ENCODE assay signal across 19 cellular contexts in genomic region chr12:51225800-51226199, GRCh38. TPM values are rescaled to one million over a fixed set of nuclear protein-coding genes. Genes with fewer than 3 reads are reported as not detected.
DNase-seq lines count a peak whose midpoint lies in the region; TF ChIP-seq lines count a peak whose summit lies in the region.
"Had no signal": no experiment of that assay in that cellular context is flagged by ENCODE, and none has a peak within 500 bp of the region (broad histone marks: within the 10 kb centered on the region; RNA-seq: fewer than 3 reads in every experiment).

No MANE protein-coding gene starts in this region.

- no TSS peak for BruUV-seq in A673 (replicated peaks; lab: Mats Ljungman, UMichigan)

- H3K27me3 Mint-ChIP-seq in brain (no peaks in the 10 kb centered on the region), neural progenitor cell (ENCODE audit: insufficient read depth, low read depth) (peaks cover 2% of the 10 kb centered on the region), CD14-positive monocyte (ENCODE audit: low read depth in 3 of 3) (peaks cover 0 to 3% (median 1%) of the 10 kb centered on the region in 3 donors)

- H3K36me3 Mint-ChIP-seq in brain (no peaks in the 10 kb centered on the region), neural progenitor cell (no peaks in the 10 kb centered on the region), CD14-positive monocyte (no peaks in the 10 kb centered on the region)

- H4K20me1 ChIP-seq in neural progenitor cell (ENCODE audit: low read depth) = no peaks in the 10 kb centered on the region

- H3K4me3 Mint-ChIP-seq in brain (peak overlapping the region; percentile 39 to 81 (median 63)), neural progenitor cell (peak overlapping the region; percentile 39), CD14-positive monocyte (no peak overlapping the region)
- H3K4me3 Mint-ChIP-seq: CD4-positive, CD25-positive, alpha-beta regulatory T cell; CD8-positive, alpha-beta T cell; GM23338; H9 had no signal

- TF ChIP-seq CTCF in A673 (conservative IDR thresholded peaks at IDR 0.05; ENCODE audit: low read depth, low read length) = no peak
- TF ChIP-seq CTCF in brain (conservative IDR thresholded peaks at IDR 0.05) = no peak
- no peak for TF ChIP-seq CTCF in neural progenitor cell (IDR thresholded peaks at IDR 0.05)
- TF ChIP-seq CTCF in CD14-positive monocyte (IDR thresholded peaks at IDR 0.05) = no peak

- H3K79me2 ChIP-seq in neural progenitor cell (ENCODE audit: low read depth) = no peaks in the 10 kb centered on the region

- intact Hi-C loops in A673 (cut with micrococcal nuclease; ENCODE audit: unreplicated experiment) = no loop called here
- intact Hi-C loops in CD14-positive monocyte (cut with micrococcal nuclease) = no loop called here

- DNase-seq in A673 (ENCODE audit: low spot score) (peak; percentile 41), SK-N-MC (ENCODE audit: low read depth, low spot score) (peak; percentile 76), neural progenitor cell (ENCODE audit: low spot score) (no peak), Ammon's horn (ENCODE audit: low spot score) (no peak), amniotic stem cell (lab: John Stamatoyannopoulos, UW) (no peak), CD14-positive monocyte (ENCODE audit: low spot score) (no peak), iPS-NIHi11 (ENCODE audit: low spot score) (no peak)
- DNase-seq: C1 segment of cervical spinal cord; Caco-2; CD4-positive, CD25-positive, alpha-beta regulatory T cell; CD8-positive, alpha-beta T cell; DMS 273 treated with DMSO at 0.1 percent for 48 hours; DMS79; EL; GDM1; H9 had no signal

- H2AFZ ChIP-seq in neural progenitor cell (replicated peaks) = no peak overlapping the region
- H2AFZ ChIP-seq: GM23338 had no signal

- no peaks in the 10 kb centered on the region for H3K9me3 Mint-ChIP-seq in brain
- H3K9me3 Mint-ChIP-seq in neural progenitor cell = no peaks in the 10 kb centered on the region
- no peaks in the 10 kb centered on the region for H3K9me3 Mint-ChIP-seq in CD14-positive monocyte
- H3K9me3 Mint-ChIP-seq: CD4-positive, CD25-positive, alpha-beta regulatory T cell; CD8-positive, alpha-beta T cell; GM23338; H9 had no signal

- no peak overlapping the region for H3K4me3 ChIP-seq in A673 (ENCODE audit: low read depth, low read length, poor library complexity, severe bottlenecking)
- H3K4me3 ChIP-seq in SK-N-MC = peak overlapping the region; percentile 27
- H3K4me3 ChIP-seq in neural progenitor cell = no peak overlapping the region
- H3K4me3 ChIP-seq: GM12878, GM23338 had no signal

- POLR2A ChIA-PET in A673 (lab: Charles Lee; ENCODE audit: low non-redundant PET) = no interaction called here

- H3K27ac Mint-ChIP-seq in brain = peak overlapping the region; percentile 63 to 95 (median 93)
- H3K27ac Mint-ChIP-seq in neural progenitor cell = no peak overlapping the region
- no peak overlapping the region for H3K27ac Mint-ChIP-seq in CD14-positive monocyte
- H3K27ac Mint-ChIP-seq: CD8-positive, alpha-beta T cell had no signal

- H3K27ac ChIP-seq in A673 (ENCODE audit: low read depth, low read length, poor library complexity, severe bottlenecking) (no peak overlapping the region), SK-N-MC (peak overlapping the region; percentile 78), neural progenitor cell (no peak overlapping the region)

- no peaks in the 10 kb centered on the region for H3K36me3 ChIP-seq in A673 (ENCODE audit: insufficient read depth, low read length, poor library complexity, severe bottlenecking)
- no peaks in the 10 kb centered on the region for H3K36me3 ChIP-seq in SK-N-MC (ENCODE audit: insufficient read depth, low read length)
- no peaks in the 10 kb centered on the region for H3K36me3 ChIP-seq in neural progenitor cell

- no peak overlapping the region for H3K4me2 ChIP-seq in neural progenitor cell
- H3K4me2 ChIP-seq: GM23338 had no signal

- H3K4me1 Mint-ChIP-seq in brain (peaks cover 31% of the 10 kb centered on the region), neural progenitor cell (peaks cover 9% of the 10 kb centered on the region), CD14-positive monocyte (no peaks in the 10 kb centered on the region)

- CTCF ChIA-PET in A673 (lab: Charles Lee) = no interaction called here

- H3K4me1 ChIP-seq in A673 (ENCODE audit: insufficient read depth, low read length, poor library complexity, severe bottlenecking) (peaks cover 10% of the 10 kb centered on the region), neural progenitor cell (no peaks in the 10 kb centered on the region)
- H3K4me1 ChIP-seq: Caco-2 had no signal

- H3K27me3 ChIP-seq in A673 (replicated peaks; ENCODE audit: insufficient read depth, low read depth, low read length, poor library complexity) = no peaks in the 10 kb centered on the region
- H3K27me3 ChIP-seq in neural progenitor cell = no peaks in the 10 kb centered on the region

- H3F3A ChIP-seq in neural progenitor cell (ENCODE audit: low read depth) = no peaks in the 10 kb centered on the region

- H3K9me3 ChIP-seq in A673 (ENCODE audit: low read depth, low read length, poor library complexity, severe bottlenecking) (no peaks in the 10 kb centered on the region), SK-N-MC (ENCODE audit: low read depth, low read length) (no peaks in the 10 kb centered on the region), neural progenitor cell (ENCODE audit: low read depth) (no peaks in the 10 kb centered on the region)
- H3K9me3 ChIP-seq: Caco-2 had no signal

- H3K9ac ChIP-seq in SK-N-MC (ENCODE audit: insufficient read length) (no peak overlapping the region), neural progenitor cell (no peak overlapping the region)

RNA-seq across cellular contexts. Expression of gene POU6F1, which starts 7.9 kb away (rescaled TPM):
- total RNA-seq in A673 (2021) (13.5 and 13.6 TPM in 2 replicates), neural progenitor cell (ENCODE audit: low replicate concordance) (1.6 TPM in 2 replicates)
- polyA plus RNA-seq in brain (ENCODE audit: insufficient read depth, low read depth, low replicate concordance) (21.8 TPM), CD14-positive monocyte (under 1 TPM in 1 of 2 donors, not detected in 1; 0.65 TPM)

RNA-seq across cellular contexts. Expression of gene DAZAP2, which starts 12.8 kb away (rescaled TPM):
- total RNA-seq in A673 (2021) = 125 and 138 TPM in 2 replicates
- 468 TPM for polyA plus RNA-seq in brain (ENCODE audit: insufficient read depth, low read depth, low replicate concordance)
- 48.4 and 51.6 TPM in 2 replicates for total RNA-seq in neural progenitor cell (ENCODE audit: low replicate concordance)
- 1,000 to 10,000 TPM; 1,697 to 2,004 TPM for polyA plus RNA-seq in CD14-positive monocyte

RNA-seq across cellular contexts. Expression of gene SMAGP, which starts 44.4 kb away (rescaled TPM):
- 25.2 and 26.5 TPM in 2 replicates for total RNA-seq in A673 (2021)
- polyA plus RNA-seq in brain (ENCODE audit: insufficient read depth, low read depth, low replicate concordance) = 9.9 TPM
- total RNA-seq in neural progenitor cell (ENCODE audit: low replicate concordance) = 19.0 and 24.3 TPM in 2 replicates
- 1 to 10 TPM; 3.0 to 6.6 TPM for polyA plus RNA-seq in CD14-positive monocyte

RNA-seq across cellular contexts. Expression of gene TFCP2, which starts 52.9 kb away (rescaled TPM):
- total RNA-seq in A673 (2021) (46.1 and 49.2 TPM in 2 replicates), neural progenitor cell (ENCODE audit: low replicate concordance) (19.4 and 28.8 TPM in 2 replicates)
- polyA plus RNA-seq in brain (ENCODE audit: insufficient read depth, low read depth, low replicate concordance) (20.3 TPM), CD14-positive monocyte (10 to 100 TPM in 1 of 2 donors, 1 to 10 TPM in 1; 7.1 to 14.2 TPM)

Comparison
In these comparisons a context has a peak if more than half of its experiments do, and no peak if none do; other contexts are left out.
1. DNase-seq: peak in A673 (single experiment) and SK-N-MC (single experiment); none in neural progenitor cell (single experiment), Ammon's horn (single experiment), amniotic stem cell (single experiment), CD14-positive monocyte (single experiment) and iPS-NIHi11 (single experiment).
2. H3K27ac Mint-ChIP-seq: peak in brain (5 of 5); none in neural progenitor cell (single experiment) and CD14-positive monocyte (0 of 7).
3. H3K4me3 Mint-ChIP-seq: peak in brain (5 of 5) and neural progenitor cell (single experiment); none in CD14-positive monocyte (0 of 2).